Comparison of ENCODE assay signal across 1 cellular context in genomic region chr2:169106125-169106524, GRCh38.
TF ChIP-seq lines count a peak whose summit lies in the region.

No MANE protein-coding gene starts in this region.

TF ChIP-seq in HepG2, 621 proteins besides CTCF, POLR2A, EP300 and RAD21:
- no peak for TF ChIP-seq JARID2 (CRISPR knock-in tag; IDR thresholded peaks at IDR 0.05; ENCODE audit: insufficient replicate concordance)
